In genomic region chr11:116697639-116698038, GRCh38 we compare ENCODE assay signal across 19 cellular contexts.
"Had no signal": no experiment of that assay in that cellular context is flagged by ENCODE, and none has a peak within 500 bp of the region (broad histone marks: within the 10 kb centered on the region; RNA-seq: fewer than 3 reads in every experiment).

No MANE protein-coding gene starts in this region.

- ATAC-seq: left cardiac atrium; natural killer cell treated with Interleukin-12 subunit alpha and Interleukin-12 subunit beta and Interleukin-15 and Interleukin-18, amount 100 ng/mL, for 72 hours had no signal

- H3K36me3 ChIP-seq: esophagus squamous epithelium, transverse colon, WERI-Rb-1 had no signal

- DNase-seq: activated CD4-positive, alpha-beta T cell treated with anti-CD3 and anti-CD28 coated beads, Interleukin-2, amount 50 U/mL, for 4 hours; activated naive CD4-positive, alpha-beta T cell treated with anti-CD3 and anti-CD28 coated beads for 36 hours; activated T-cell treated with anti-CD3 and anti-CD28 coated beads, Interleukin-2, amount 50 U/mL, for 4 hours; anterior cingulate cortex; central memory CD4-positive, alpha-beta T cell; cortex of kidney; effector CD8-positive, alpha-beta T cell; esophagus squamous epithelium; left cardiac atrium; stimulated activated CD4-positive, alpha-beta T cell treated with anti-CD3 and anti-CD28 coated beads, Interleukin-12 subunit alpha, Interleukin-12 subunit beta, amount 100 ng/mL, for 4 hours; stimulated activated CD4-positive, alpha-beta T cell treated with anti-CD3 and anti-CD28 coated beads, Interleukin-1b, Interleukin-23, amount 100 ng/mL, for 48 hours; stimulated activated naive CD4-positive, alpha-beta T cell treated with Interleukin-2 at 50 U/mL for 16 hours; substantia nigra; T-helper 2 cell; transverse colon; WERI-Rb-1 had no signal

- FAIRE-seq: endothelial cell of umbilical vein, islet of Langerhans had no signal

- H3K27ac ChIP-seq: esophagus squamous epithelium, transverse colon, WERI-Rb-1 had no signal

- H3K9me3 ChIP-seq: esophagus squamous epithelium, transverse colon had no signal

- H3K4me3 ChIP-seq: esophagus squamous epithelium, transverse colon had no signal
